Comparison of ENCODE assay signal across 8 cellular contexts in the genomic region with DNA sequence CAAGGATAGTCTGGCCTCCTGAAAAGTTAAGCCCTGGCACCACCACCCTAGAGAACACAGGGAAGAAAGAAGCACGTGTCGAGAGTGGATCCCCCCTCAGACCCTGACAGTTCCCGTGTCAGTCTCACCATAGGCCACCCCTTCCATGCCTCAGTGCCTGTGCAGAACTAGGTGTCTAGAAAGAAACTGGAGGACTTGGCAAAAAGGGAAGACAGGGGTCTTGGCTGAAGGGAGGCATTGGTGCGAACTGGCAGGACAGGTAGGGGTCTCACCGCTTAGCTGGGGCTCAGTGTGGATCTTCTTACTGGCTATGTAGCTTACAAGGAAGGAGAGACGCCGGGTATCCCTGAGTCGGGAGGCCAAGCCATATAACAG. TPM values are rescaled to one million over a fixed set of nuclear protein-coding genes. Genes with fewer than 3 reads are reported as not detected.
DNase-seq lines count a peak whose midpoint lies in the region; ATAC-seq, FAIRE-seq and TF ChIP-seq lines count a peak whose summit lies in the region.

No MANE protein-coding gene starts in this region.

- H3K36me3 Mint-ChIP-seq in central memory CD8-positive, alpha-beta T cell (ENCODE audit: insufficient read depth), result peaks cover 26% of the 10 kb centered on the region

- H3K27me3 ChIP-seq in HUES64 (ENCODE audit: insufficient read depth, low read length) (no peaks in the 10 kb centered on the region), mucosa of stomach (ENCODE audit: control insufficient read depth, insufficient read depth, low read length) (no peaks in the 10 kb centered on the region)

- H3K9me3 ChIP-seq in HUES64 (ENCODE audit: insufficient read depth, low read depth, low read length), result no peaks in the 10 kb centered on the region
- H3K9me3 ChIP-seq in mucosa of stomach (ENCODE audit: control insufficient read depth, low read length), result no peaks in the 10 kb centered on the region

- no peak for DNase-seq in central memory CD8-positive, alpha-beta T cell (ENCODE audit: low spot score in 2 of 2)
- DNase-seq in NCI-H2227 (lab: John Stamatoyannopoulos, UW; ENCODE audit: unreplicated experiment), result no peak
- no peak for DNase-seq in urothelium cell line (ENCODE audit: low spot score)

- TF ChIP-seq CTCF in 22Rv1 (IDR thresholded peaks at IDR 0.05), result no peak

- H3K4me3 ChIP-seq in HUES64 (ENCODE audit: low read length), result peak overlapping the region; percentile 82
- H3K4me3 ChIP-seq in mucosa of stomach (ENCODE audit: low read length), result peak overlapping the region; percentile 73

- no peak for ATAC-seq in central memory CD8-positive, alpha-beta T cell (replicated peaks; ENCODE audit: extremely low read depth, poor library complexity, severe bottlenecking)
- no peak for ATAC-seq in GM21825 (IDR thresholded peaks at IDR 0.05; ENCODE audit: unreplicated experiment)
- no peak for ATAC-seq in GM21447 (IDR thresholded peaks at IDR 0.05; ENCODE audit: unreplicated experiment)

- peak overlapping the region; percentile 98 for H3K4me3 Mint-ChIP-seq in central memory CD8-positive, alpha-beta T cell

- H3K9me3 Mint-ChIP-seq in central memory CD8-positive, alpha-beta T cell, result no peaks in the 10 kb centered on the region

- H3K9ac ChIP-seq in HUES64 (ENCODE audit: low read depth, low read length), result peak overlapping the region; percentile 97
- peak overlapping the region; percentile 81 for H3K9ac ChIP-seq in mucosa of stomach (ENCODE audit: low read length)

- no peaks in the 10 kb centered on the region for H3K27me3 Mint-ChIP-seq in central memory CD8-positive, alpha-beta T cell

- 11% methylated on average over 8 of the region's 8 CpGs for WGBS in HUES64

- H3K36me3 ChIP-seq in HUES64 (ENCODE audit: insufficient read depth, low read length), result peaks cover 63% of the 10 kb centered on the region
- H3K36me3 ChIP-seq in mucosa of stomach (ENCODE audit: control insufficient read depth, insufficient read depth, low read length), result peaks cover 24% of the 10 kb centered on the region

- H3K4me1 ChIP-seq in HUES64 (ENCODE audit: insufficient read depth, low read length), result peaks cover 8% of the 10 kb centered on the region; the same call in 1 of the 2 replicates
- H3K4me1 ChIP-seq in mucosa of stomach (ENCODE audit: control insufficient read depth, insufficient read depth, low read length), result peaks cover 14% of the 10 kb centered on the region

- H3K27ac ChIP-seq in 22Rv1 (peak overlapping the region; percentile 83), HUES64 (ENCODE audit: low read depth, low read length) (peak overlapping the region; percentile 91)

- H3K27ac Mint-ChIP-seq in central memory CD8-positive, alpha-beta T cell (ENCODE audit: low read depth), result peak overlapping the region; percentile 98

- no peak for FAIRE-seq in urothelium cell line (lab: Jason Lieb, UNC)

- peaks cover 36% of the 10 kb centered on the region for H3K4me1 Mint-ChIP-seq in central memory CD8-positive, alpha-beta T cell

RNA-seq across cellular contexts. Expression of a gene that starts 0.5 kb away (rescaled TPM):
- 229 TPM for polyA plus RNA-seq in HUES64 (2013, experiment 1 of 2)
- 244 TPM for polyA plus RNA-seq in HUES64 (2013, experiment 2 of 2)

RNA-seq across cellular contexts. Expression of a gene that starts 10.2 kb away (rescaled TPM):
- polyA plus RNA-seq in HUES64 (2013, experiment 1 of 2), result 72.3 TPM
- 64.8 TPM for polyA plus RNA-seq in HUES64 (2013, experiment 2 of 2)

RNA-seq across cellular contexts. Expression of a gene that starts 16.6 kb away (rescaled TPM):
- polyA plus RNA-seq in HUES64 (2013, experiment 1 of 2), result 29.4 TPM
- polyA plus RNA-seq in HUES64 (2013, experiment 2 of 2), result 26.6 TPM

RNA-seq across cellular contexts. Expression of a gene that starts 28.8 kb away (rescaled TPM):
- polyA plus RNA-seq in HUES64 (2013, experiment 1 of 2), result 48.8 TPM
- 46.6 TPM for polyA plus RNA-seq in HUES64 (2013, experiment 2 of 2)
